1 cellular context compared by ENCODE assay signal in genomic region chr1:10074059-10074854, GRCh38.
TF ChIP-seq lines count a peak whose summit lies in the region.

No MANE protein-coding gene starts in this region.

TF ChIP-seq in GM23338, 12 proteins besides CTCF, POLR2A, EP300 and RAD21 (continued from another document):
- TF ChIP-seq REST (IDR thresholded peaks at IDR 0.05; ENCODE audit: unreplicated experiment) (no peak), ZNF114 (CRISPR knock-in tag; IDR thresholded peaks at IDR 0.05) (no peak), POLR2AphosphoS5 (IDR thresholded peaks at IDR 0.05; ENCODE audit: low read depth) (no peak), NANOG (IDR thresholded peaks at IDR 0.05; ENCODE audit: borderline replicate concordance) (no peak), ETS1 (IDR thresholded peaks at IDR 0.05) (no peak), JUNB (IDR thresholded peaks at IDR 0.05; ENCODE audit: unreplicated experiment) (no peak), ZNF331 (CRISPR knock-in tag; IDR thresholded peaks at IDR 0.05; ENCODE audit: low read depth) (no peak), EZH2 (IDR thresholded peaks at IDR 0.05; ENCODE audit: low read depth, unreplicated experiment) (no peak), CREB1 (CRISPR knock-in tag; IDR thresholded peaks at IDR 0.05; ENCODE audit: low read depth) (no peak)
